Comparison of ENCODE assay signal across 8 cellular contexts in genomic region chr4:40843696-40844095, GRCh38.
DNase-seq lines count a peak whose midpoint lies in the region; ATAC-seq and TF ChIP-seq lines count a peak whose summit lies in the region.

No MANE protein-coding gene starts in this region.

- ATAC-seq in GM19463 (IDR thresholded peaks at IDR 0.05; ENCODE audit: unreplicated experiment) (peak; percentile 41), HG03045 (IDR thresholded peaks at IDR 0.05; ENCODE audit: unreplicated experiment) (no peak)

- peak overlapping the region in 6 of 10 experiments; percentile 43 to 54 (median 48); a peak in 4 of 20 replicates for H3K4me3 ChIP-seq in BLaER1 treated with 17β-estradiol and CSF1 and Interleukin-3, amounts not matched to agents 10 nM and 100 nM
- no peak overlapping the region for H3K4me3 ChIP-seq in fibroblast of mammary gland (ENCODE audit: control insufficient read depth, low read depth, low read length)

- TF ChIP-seq CTCF in fibroblast of mammary gland (conservative IDR thresholded peaks at IDR 0.05; ENCODE audit: control insufficient read depth, insufficient read depth, low read depth, low read length): peak; percentile 2

- peak overlapping the region in 5 of 11 experiments; percentile 7 to 80 (median 31); a peak in 7 of 22 replicates for H3K9ac ChIP-seq in BLaER1 treated with 17β-estradiol and CSF1 and Interleukin-3, amounts not matched to agents 10 nM and 100 nM

- H3K36me3 ChIP-seq in BLaER1 treated with 17β-estradiol and CSF1 and Interleukin-3, amounts not matched to agents 10 nM and 100 nM: peaks cover 0 to 42% (median 6%) of the 10 kb centered on the region in 11 experiments; a peak in 7 of 22 replicates

- DNase-seq in NOMO-1 treated with dmso at 0.1 percent for 144 hours (lab: John Stamatoyannopoulos, UW; ENCODE audit: unreplicated experiment) (peak; percentile 17), fibroblast of mammary gland (ENCODE audit: low read depth) (no peak), NCI-H446 (lab: John Stamatoyannopoulos, UW) (no peak), RKO (ENCODE audit: low spot score) (no peak)
- DNase-seq in effector CD4-positive, alpha-beta T cell: no peak

- peaks cover 52 to 98% (median 93%) of the 10 kb centered on the region in 10 experiments for H3K4me1 ChIP-seq in BLaER1 treated with 17β-estradiol and CSF1 and Interleukin-3, amounts not matched to agents 10 nM and 100 nM

- no peaks in the 10 kb centered on the region for H3K27me3 ChIP-seq in BLaER1 treated with 17β-estradiol and CSF1 and Interleukin-3, amounts not matched to agents 10 nM and 100 nM

- H3K4me2 ChIP-seq in BLaER1 treated with 17β-estradiol and CSF1 and Interleukin-3, amounts not matched to agents 10 nM and 100 nM: peak overlapping the region; percentile 71 to 97 (median 91)

- no peaks in the 10 kb centered on the region for H3K9me3 ChIP-seq in BLaER1 treated with 17β-estradiol and CSF1 and Interleukin-3, amounts not matched to agents 10 nM and 100 nM (replicated peaks in 1 of 11)

- H4K20me1 ChIP-seq in BLaER1 treated with 17β-estradiol and CSF1 and Interleukin-3, amounts not matched to agents 10 nM and 100 nM: peaks cover 0 to 68% (median 17%) of the 10 kb centered on the region in 11 experiments; a peak in 10 of 22 replicates

- peak overlapping the region in 9 of 11 experiments; percentile 38 to 86 (median 77); a peak in 17 of 22 replicates for H3K27ac ChIP-seq in BLaER1 treated with 17β-estradiol and CSF1 and Interleukin-3, amounts not matched to agents 10 nM and 100 nM
